ENCODE assay signal across 10 cellular contexts in genomic region chr19:18232540-18233223, GRCh38. TPM values are rescaled to one million over a fixed set of nuclear protein-coding genes. Genes with fewer than 3 reads are reported as not detected.
DNase-seq lines count a peak whose midpoint lies in the region; ATAC-seq and TF ChIP-seq lines count a peak whose summit lies in the region.
"Had no signal": no experiment of that assay in that cellular context is flagged by ENCODE, and none has a peak within 500 bp of the region (broad histone marks: within the 10 kb centered on the region; RNA-seq: fewer than 3 reads in every experiment).

No MANE protein-coding gene starts in this region.

- WGBS in smooth muscle cell (ENCODE audit: low lambda C conversion rate) = 5% methylated on average over 41 of the region's 46 CpGs

- no peak overlapping the region for H3K4me3 ChIP-seq in endocrine pancreas (ENCODE audit: control insufficient read depth, insufficient read depth, low read length)
- no peak overlapping the region for H3K4me3 ChIP-seq in smooth muscle cell

- H3K27ac Mint-ChIP-seq in activated T-cell treated with anti-CD3 and anti-CD28 coated beads, Interleukin-2, amount 50 U/mL, for 72 hours = no peak overlapping the region
- H3K27ac Mint-ChIP-seq: immature natural killer cell had no signal

- peaks cover 12% of the 10 kb centered on the region for H3K4me1 Mint-ChIP-seq in activated T-cell treated with anti-CD3 and anti-CD28 coated beads, Interleukin-2, amount 50 U/mL, for 72 hours (ENCODE audit: low read depth)

- H3K9ac ChIP-seq in endocrine pancreas (ENCODE audit: control insufficient read depth, insufficient read depth, low read length) = peak overlapping the region; percentile 44
- H3K9ac ChIP-seq in smooth muscle cell (ENCODE audit: low read depth) = no peak overlapping the region

- peaks cover 59% of the 10 kb centered on the region for H3K27me3 Mint-ChIP-seq in activated T-cell treated with anti-CD3 and anti-CD28 coated beads, Interleukin-2, amount 50 U/mL, for 72 hours (ENCODE audit: low read depth)

- no peaks in the 10 kb centered on the region for H3F3A ChIP-seq in smooth muscle cell (ENCODE audit: low read depth)

- peak; percentile 44 to 62 for ATAC-seq in activated T-cell treated with anti-CD3 and anti-CD28 coated beads, Interleukin-2, amount 50 U/mL, for 72 hours (replicated peaks in 1 of 2)
- ATAC-seq in HG02870 (IDR thresholded peaks at IDR 0.05; ENCODE audit: unreplicated experiment) (no peak), GM21381 (IDR thresholded peaks at IDR 0.05; ENCODE audit: unreplicated experiment) (no peak)

- H3K36me3 ChIP-seq in endocrine pancreas (ENCODE audit: control insufficient read depth, insufficient read depth, low read length) = no peaks in the 10 kb centered on the region
- no peaks in the 10 kb centered on the region for H3K36me3 ChIP-seq in smooth muscle cell (ENCODE audit: low read depth)
- H3K36me3 ChIP-seq: breast epithelium had no signal

- H3K4me1 ChIP-seq in endocrine pancreas (ENCODE audit: control insufficient read depth, insufficient read depth, low read length) (no peaks in the 10 kb centered on the region), smooth muscle cell (ENCODE audit: low read depth) (no peaks in the 10 kb centered on the region)
- H3K4me1 ChIP-seq: breast epithelium had no signal

- H4K20me1 ChIP-seq in smooth muscle cell (ENCODE audit: low read depth) = no peaks in the 10 kb centered on the region

- peaks cover 0 to 3% of the 10 kb centered on the region in 2 donors for H3K36me3 Mint-ChIP-seq in activated T-cell treated with anti-CD3 and anti-CD28 coated beads, Interleukin-2, amount 50 U/mL, for 72 hours (ENCODE audit: insufficient read depth in 2 of 2)
- H3K36me3 Mint-ChIP-seq: immature natural killer cell had no signal

- H3K9me3 ChIP-seq in endocrine pancreas (ENCODE audit: control insufficient read depth, low read length) (no peaks in the 10 kb centered on the region), smooth muscle cell (replicated peaks; ENCODE audit: low read depth) (no peaks in the 10 kb centered on the region)

- H3K4me2 ChIP-seq in smooth muscle cell = peak overlapping the region; percentile 46

- H3K4me3 Mint-ChIP-seq in activated T-cell treated with anti-CD3 and anti-CD28 coated beads, Interleukin-2, amount 50 U/mL, for 72 hours = no peak overlapping the region

- H3K79me2 ChIP-seq in smooth muscle cell (ENCODE audit: low read depth) = no peaks in the 10 kb centered on the region

- H3K9me3 Mint-ChIP-seq in activated T-cell treated with anti-CD3 and anti-CD28 coated beads, Interleukin-2, amount 50 U/mL, for 72 hours = no peaks in the 10 kb centered on the region

- peak in 1 of 2 donors; percentile 33 for DNase-seq in activated T-cell treated with anti-CD3 and anti-CD28 coated beads, Interleukin-2, amount 50 U/mL, for 72 hours
- no peak for DNase-seq in activated T-cell treated with anti-CD3 and anti-CD28 coated beads, Interleukin-2, amount 50 U/mL, for 1 hour
- DNase-seq in NCI-H510A (lab: John Stamatoyannopoulos, UW) (peak; percentile 72), smooth muscle cell (lab: John Stamatoyannopoulos, UW; ENCODE audit: unreplicated experiment) (peak; percentile 44), mucosa of gallbladder (ENCODE audit: low spot score) (no peak)

- H3K27me3 ChIP-seq in endocrine pancreas (ENCODE audit: control insufficient read depth, insufficient read depth, low read length) (no peaks in the 10 kb centered on the region), smooth muscle cell (ENCODE audit: low read depth) (peaks cover 11% of the 10 kb centered on the region)

- TF ChIP-seq CTCF in smooth muscle cell (IDR thresholded peaks at IDR 0.05; ENCODE audit: borderline replicate concordance, insufficient read depth, poor library complexity, severe bottlenecking) = no peak

- H3K27ac ChIP-seq in smooth muscle cell (ENCODE audit: low read depth) = no peak overlapping the region
- H3K27ac ChIP-seq: breast epithelium had no signal

- H2AFZ ChIP-seq in smooth muscle cell (ENCODE audit: low read depth) = no peak overlapping the region

RNA-seq across cellular contexts. Expression of gene PDE4C, which starts 6.4 kb away (rescaled TPM):
- total RNA-seq in activated T-cell treated with anti-CD3 and anti-CD28 coated beads, Interleukin-2, amount 50 U/mL, for 72 hours = under 1 TPM in 1 of 2 donors, not detected in 1; 0.10 TPM
- total RNA-seq in smooth muscle cell (1.1 and 3.1 TPM in 2 replicates), mucosa of gallbladder (2.1 TPM)
- 1.7 and 1.9 TPM in 2 replicates for polyA plus RNA-seq in smooth muscle cell
- polyA plus RNA-seq: immature natural killer cell had no signal

RNA-seq across cellular contexts. Expression of gene RAB3A, which starts 28.8 kb away (rescaled TPM):
- total RNA-seq in activated T-cell treated with anti-CD3 and anti-CD28 coated beads, Interleukin-2, amount 50 U/mL, for 72 hours = 1 to 10 TPM; 1.8 to 1.9 TPM
- total RNA-seq in smooth muscle cell (1.4 and 4.9 TPM in 2 replicates), mucosa of gallbladder (5.5 TPM)
- 3.6 and 3.7 TPM in 2 replicates for polyA plus RNA-seq in smooth muscle cell

RNA-seq across cellular contexts. Expression of gene MPV17L2, which starts 39.7 kb away (rescaled TPM):
- 10 to 100 TPM in 1 of 2 donors, 1 to 10 TPM in 1; 9.8 to 10.1 TPM for total RNA-seq in activated T-cell treated with anti-CD3 and anti-CD28 coated beads, Interleukin-2, amount 50 U/mL, for 72 hours
- 11.6 and 13.1 TPM in 2 replicates for total RNA-seq in smooth muscle cell
- polyA plus RNA-seq in smooth muscle cell = 27.1 and 28.7 TPM in 2 replicates
- total RNA-seq in mucosa of gallbladder = 9.3 TPM

RNA-seq across cellular contexts. Expression of gene IQCN, which starts 41.6 kb away (rescaled TPM):
- total RNA-seq in activated T-cell treated with anti-CD3 and anti-CD28 coated beads, Interleukin-2, amount 50 U/mL, for 72 hours = 1 to 10 TPM; 2.2 to 2.8 TPM
- total RNA-seq in smooth muscle cell (3.9 and 4.9 TPM in 2 replicates), mucosa of gallbladder (2.9 TPM)
- polyA plus RNA-seq in smooth muscle cell = 2.5 and 5.8 TPM in 2 replicates

RNA-seq across cellular contexts. Expression of gene JUND, which starts 48.7 kb away (rescaled TPM):
- 100 to 1,000 TPM; 197 to 235 TPM for total RNA-seq in activated T-cell treated with anti-CD3 and anti-CD28 coated beads, Interleukin-2, amount 50 U/mL, for 72 hours
- total RNA-seq in smooth muscle cell (79.9 and 164 TPM in 2 replicates), mucosa of gallbladder (303 TPM)
- 464 and 497 TPM in 2 replicates for polyA plus RNA-seq in smooth muscle cell

Comparison
In these comparisons a context has a peak if more than half of its experiments do, and no peak if none do; other contexts are left out.
1. ATAC-seq: peak in activated T-cell treated with anti-CD3 and anti-CD28 coated beads, Interleukin-2, amount 50 U/mL, for 72 hours (2 of 2); none in HG02870 (single experiment) and GM21381 (single experiment).
2. DNase-seq: peak in NCI-H510A (single experiment) and smooth muscle cell (single experiment); none in activated T-cell treated with anti-CD3 and anti-CD28 coated beads, Interleukin-2, amount 50 U/mL, for 1 hour (single experiment) and mucosa of gallbladder (single experiment).